ENCODE assay signal across 23 cellular contexts in the genomic region with DNA sequence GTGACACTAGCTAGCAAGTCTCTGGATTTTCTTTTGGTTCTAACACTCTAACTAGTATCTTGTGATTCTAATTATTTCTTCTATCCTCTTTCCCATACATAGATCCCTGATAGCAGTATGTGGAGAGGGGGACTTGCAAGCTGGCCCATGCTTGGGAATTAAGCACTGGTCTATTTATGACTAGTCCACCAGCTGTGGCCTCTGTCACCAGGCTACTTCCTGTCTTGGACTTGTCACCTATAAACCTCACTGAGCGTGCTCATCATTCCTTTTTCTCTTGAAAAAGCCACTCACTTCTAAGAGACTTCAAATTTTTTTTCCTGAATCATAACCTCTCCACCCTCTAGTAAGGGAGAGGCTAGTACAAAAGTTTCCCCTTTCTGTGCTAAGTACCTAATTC. TPM values are rescaled to one million over a fixed set of nuclear protein-coding genes. Genes with fewer than 3 reads are reported as not detected.
DNase-seq lines count a peak whose midpoint lies in the region; ATAC-seq, FAIRE-seq and TF ChIP-seq lines count a peak whose summit lies in the region.
"Had no signal": no experiment of that assay in that cellular context is flagged by ENCODE, and none has a peak within 500 bp of the region (broad histone marks: within the 10 kb centered on the region; RNA-seq: fewer than 3 reads in every experiment).

No MANE protein-coding gene starts in this region.

- POLR2A ChIA-PET in Caco-2 (lab: Charles Lee): no interaction called here

- H3K4me1 Mint-ChIP-seq in mesothelial cell of epicardium (peaks cover 42% of the 10 kb centered on the region), Caco-2 (ENCODE audit: low read depth, unreplicated experiment) (no peaks in the 10 kb centered on the region)
- H3K4me1 Mint-ChIP-seq: CD8-positive, alpha-beta memory T cell had no signal

- H3K27me3 ChIP-seq in left ventricle myocardium inferior (ENCODE audit: low read depth): no peaks in the 10 kb centered on the region
- no peaks in the 10 kb centered on the region for H3K27me3 ChIP-seq in Caco-2 (replicated peaks; ENCODE audit: control insufficient read depth, insufficient read depth, low read length)
- H3K27me3 ChIP-seq: BLaER1 treated with 17β-estradiol and CSF1 and Interleukin-3, amounts not matched to agents 10 nM and 100 nM; MG63 had no signal

- DNase-seq in left ventricle myocardium inferior (no peak), Right ventricle myocardium inferior (ENCODE audit: missing footprints) (no peak), RCC 7860 (ENCODE audit: low spot score) (peak; percentile 25), mesothelial cell of epicardium (ENCODE audit: low spot score in 2 of 2, unreplicated experiment in 2 of 2) (no peak), Caco-2 (no peak), dedifferentiated amniotic fluid mesenchymal stem cell (ENCODE audit: extremely low spot score) (no peak)
- DNase-seq: CD8-positive, alpha-beta memory T cell; DMS 273 treated with DMSO at 0.1 percent for 48 hours; MG63; NCI-H1105; NCI-H1694 treated with DMSO at 0.1 percent for 48 hours; NCI-H2107; NCI-H2227 treated with DMSO at 0.1 percent for 48 hours; NCI-H524; SIG-M5 had no signal

- CTCF ChIA-PET in Caco-2 (lab: Charles Lee): no interaction called here

- H3K36me3 ChIP-seq in left ventricle myocardium inferior: no peaks in the 10 kb centered on the region
- no peaks in the 10 kb centered on the region for H3K36me3 ChIP-seq in Caco-2 (ENCODE audit: control insufficient read depth, insufficient read depth, low read length)
- H3K36me3 ChIP-seq: BLaER1 treated with 17β-estradiol and CSF1 and Interleukin-3, amounts not matched to agents 10 nM and 100 nM; MG63 had no signal

- H3K9me3 Mint-ChIP-seq in mesothelial cell of epicardium (peaks cover 7% of the 10 kb centered on the region), Caco-2 (ENCODE audit: unreplicated experiment) (no peaks in the 10 kb centered on the region)
- H3K9me3 Mint-ChIP-seq: GM23338 had no signal

- intact Hi-C loops in left ventricle myocardium inferior (cut with micrococcal nuclease) (no loop called here), Right ventricle myocardium inferior (cut with DNase I) (no loop called here), Caco-2 (cut with micrococcal nuclease; ENCODE audit: unreplicated experiment) (no loop called here)

- no peak overlapping the region for H3K4me3 ChIP-seq in left ventricle myocardium inferior
- no peak overlapping the region for H3K4me3 ChIP-seq in Caco-2 (ENCODE audit: low read depth, low read length)
- H3K4me3 ChIP-seq: A549; BLaER1 treated with 17β-estradiol and CSF1 and Interleukin-3, amounts not matched to agents 10 nM and 100 nM; GM23338; K562; MG63 had no signal

- no peak for FAIRE-seq in RCC 7860 (lab: Jason Lieb, UNC)
- FAIRE-seq: A549, K562 had no signal

- H3K27me3 Mint-ChIP-seq in mesothelial cell of epicardium (ENCODE audit: low read depth): no peaks in the 10 kb centered on the region
- no peaks in the 10 kb centered on the region for H3K27me3 Mint-ChIP-seq in Caco-2 (ENCODE audit: insufficient read depth, unreplicated experiment)

- H3K27ac Mint-ChIP-seq in mesothelial cell of epicardium (peak overlapping the region; percentile 50), Caco-2 (ENCODE audit: unreplicated experiment) (no peak overlapping the region)
- H3K27ac Mint-ChIP-seq: CD8-positive, alpha-beta memory T cell; GM23338 had no signal

- H3K4me1 ChIP-seq in left ventricle myocardium inferior (no peaks in the 10 kb centered on the region), Caco-2 (no peaks in the 10 kb centered on the region)
- H3K4me1 ChIP-seq: A549 had no signal

- H3K9me3 ChIP-seq in left ventricle myocardium inferior (replicated peaks) (no peaks in the 10 kb centered on the region), Caco-2 (no peaks in the 10 kb centered on the region)
- H3K9me3 ChIP-seq: A549; BLaER1 treated with 17β-estradiol and CSF1 and Interleukin-3, amounts not matched to agents 10 nM and 100 nM; MG63 had no signal

- ATAC-seq in Right ventricle myocardium inferior (no peak), GM19023 (IDR thresholded peaks at IDR 0.05; ENCODE audit: unreplicated experiment) (no peak)
- ATAC-seq: A549, GM23338, HCT116, K562 had no signal

- peak overlapping the region; percentile 52 for H3K27ac ChIP-seq in left ventricle myocardium inferior (replicated peaks)
- H3K27ac ChIP-seq: A549; BLaER1 treated with 17β-estradiol and CSF1 and Interleukin-3, amounts not matched to agents 10 nM and 100 nM; HL-60 had no signal

- no peaks in the 10 kb centered on the region for H3K36me3 Mint-ChIP-seq in mesothelial cell of epicardium
- H3K36me3 Mint-ChIP-seq in Caco-2 (ENCODE audit: insufficient read depth, unreplicated experiment): no peaks in the 10 kb centered on the region
- H3K36me3 Mint-ChIP-seq: CD8-positive, alpha-beta memory T cell had no signal

- H3K4me3 Mint-ChIP-seq in mesothelial cell of epicardium (no peak overlapping the region), Caco-2 (ENCODE audit: unreplicated experiment) (no peak overlapping the region)
- H3K4me3 Mint-ChIP-seq: CD8-positive, alpha-beta memory T cell; GM23338 had no signal

- no TSS peak for BruUV-seq in Caco-2 (replicated peaks; lab: Mats Ljungman, UMichigan)

- TF ChIP-seq CTCF in left ventricle myocardium inferior (IDR thresholded peaks at IDR 0.05; ENCODE audit: borderline replicate concordance) (no peak), mesothelial cell of epicardium (IDR thresholded peaks at IDR 0.05; ENCODE audit: unreplicated experiment) (no peak), Caco-2 (IDR thresholded peaks at IDR 0.05; ENCODE audit: insufficient read depth in 1 of 2, low read depth in 1 of 2, low read length in 1 of 2, severe bottlenecking in 1 of 2, unreplicated experiment in 1 of 2) (no peak)

RNA-seq across cellular contexts. Expression of gene MAMDC2, which starts 32.3 kb away (rescaled TPM):
- total RNA-seq in left ventricle myocardium inferior: 9.0 TPM
- total RNA-seq in Right ventricle myocardium inferior: 10.8 TPM
- 0.49 to 0.58 TPM (median 0.52 TPM) in 3 replicates for total RNA-seq in mesothelial cell of epicardium
- not detected in 2 replicates for total RNA-seq in Caco-2 (2022)
- total RNA-seq: CD8-positive, alpha-beta memory T cell; K562; RPMI7951 had no signal
